In the genomic region with DNA sequence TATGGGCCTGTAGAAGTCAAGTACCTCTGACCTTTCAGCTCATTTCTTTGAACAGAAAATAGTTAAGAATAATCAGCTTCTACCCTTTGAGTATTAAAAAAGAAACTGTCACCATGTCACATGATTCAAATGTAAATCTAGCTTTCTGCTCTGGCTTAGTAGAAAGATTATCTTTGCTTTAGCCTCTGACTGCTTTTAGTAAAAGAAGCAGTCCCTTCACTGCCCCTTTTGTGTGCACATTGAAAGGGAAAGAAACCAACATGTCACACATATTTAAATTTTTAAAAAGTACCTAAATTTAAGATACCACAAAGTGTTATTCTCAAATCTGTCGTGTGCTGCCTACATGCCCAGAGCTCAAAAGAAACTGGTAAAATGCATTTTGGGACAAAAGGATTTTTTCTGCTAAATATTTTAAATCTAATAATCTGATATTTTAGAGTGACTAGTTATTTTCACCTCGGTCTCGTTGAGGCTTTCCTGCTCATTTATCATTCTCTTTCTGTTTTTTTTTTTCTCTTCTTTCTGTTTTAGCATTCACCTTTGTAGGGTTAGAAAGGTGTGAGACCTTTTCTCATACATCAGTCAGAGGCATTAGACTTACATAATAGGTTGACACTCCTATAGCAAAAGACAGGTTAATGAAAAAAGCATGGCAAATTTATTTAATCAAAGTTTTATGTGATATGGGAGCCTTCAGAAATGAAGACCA, we compare ENCODE assay signal across 13 cellular contexts. TPM values are rescaled to one million over a fixed set of nuclear protein-coding genes. Genes with fewer than 3 reads are reported as not detected.
DNase-seq lines count a peak whose midpoint lies in the region; ATAC-seq, FAIRE-seq and TF ChIP-seq lines count a peak whose summit lies in the region.
"Had no signal": no experiment of that assay in that cellular context is flagged by ENCODE, and none has a peak within 500 bp of the region (broad histone marks: within the 10 kb centered on the region; RNA-seq: fewer than 3 reads in every experiment).

No MANE protein-coding gene starts in this region.

- no peaks in the 10 kb centered on the region for H3K27me3 Mint-ChIP-seq in activated T-cell treated with anti-CD3 and anti-CD28 coated beads, Interleukin-2, amount 50 U/mL, for 72 hours (ENCODE audit: low read depth)
- no peaks in the 10 kb centered on the region for H3K27me3 Mint-ChIP-seq in type B pancreatic cell

- FAIRE-seq in frontal cortex (lab: Jason Lieb, UNC), result no peak
- FAIRE-seq: endometrium had no signal

- DNase-seq in activated T-cell treated with anti-CD3 and anti-CD28 coated beads, Interleukin-2, amount 50 U/mL, for 72 hours, result no peak
- no peak for DNase-seq in activated T-cell treated with anti-CD3 and anti-CD28 coated beads, Interleukin-2, amount 50 U/mL, for 1 hour
- no peak for DNase-seq in type B pancreatic cell (ENCODE audit: extremely low spot score, unreplicated experiment)
- no peak for DNase-seq in frontal cortex (ENCODE audit: low spot score in 2 of 2)
- DNase-seq in NCI-H2107 treated with DMSO at 0.1 percent for 48 hours (lab: John Stamatoyannopoulos, UW; ENCODE audit: unreplicated experiment), result no peak
- no peak for DNase-seq in NCI-H2081 treated with DMSO at 0.1 percent for 48 hours (lab: John Stamatoyannopoulos, UW)
- DNase-seq: KG1, NCI-H2171 had no signal

- peak; percentile 31 to 62 for ATAC-seq in activated T-cell treated with anti-CD3 and anti-CD28 coated beads, Interleukin-2, amount 50 U/mL, for 72 hours (replicated peaks in 1 of 2)
- ATAC-seq in GM21528 (IDR thresholded peaks at IDR 0.05; ENCODE audit: low FRiP score, unreplicated experiment) (peak; percentile 60), HG03439 (IDR thresholded peaks at IDR 0.05; ENCODE audit: unreplicated experiment) (peak; percentile 83)
- ATAC-seq: Panc1 had no signal

- no peak for TF ChIP-seq CTCF in type B pancreatic cell (conservative IDR thresholded peaks at IDR 0.05)

- no peaks in the 10 kb centered on the region for H3K9me3 Mint-ChIP-seq in activated T-cell treated with anti-CD3 and anti-CD28 coated beads, Interleukin-2, amount 50 U/mL, for 72 hours
- peaks cover 7% of the 10 kb centered on the region for H3K9me3 Mint-ChIP-seq in type B pancreatic cell
- H3K9me3 Mint-ChIP-seq: T-helper 2 cell treated with Interferon-gamma antibody and Interleukin-4, amounts not matched to agents 5 μg/mL and 100 μg/mL, for 36 hours had no signal

- peaks cover 43% of the 10 kb centered on the region for H3K4me1 Mint-ChIP-seq in activated T-cell treated with anti-CD3 and anti-CD28 coated beads, Interleukin-2, amount 50 U/mL, for 72 hours (ENCODE audit: low read depth)
- peaks cover 9% of the 10 kb centered on the region for H3K4me1 Mint-ChIP-seq in type B pancreatic cell (ENCODE audit: unreplicated experiment)

- H3K27ac Mint-ChIP-seq in activated T-cell treated with anti-CD3 and anti-CD28 coated beads, Interleukin-2, amount 50 U/mL, for 72 hours, result peak overlapping the region; percentile 80
- H3K27ac Mint-ChIP-seq in type B pancreatic cell, result peak overlapping the region; percentile 73
- H3K27ac Mint-ChIP-seq: T-helper 2 cell treated with Interferon-gamma antibody and Interleukin-4, amounts not matched to agents 5 μg/mL and 100 μg/mL, for 36 hours had no signal

- peaks cover 4 to 10% of the 10 kb centered on the region in 2 donors for H3K36me3 Mint-ChIP-seq in activated T-cell treated with anti-CD3 and anti-CD28 coated beads, Interleukin-2, amount 50 U/mL, for 72 hours (ENCODE audit: insufficient read depth in 2 of 2)
- peaks cover 5% of the 10 kb centered on the region for H3K36me3 Mint-ChIP-seq in type B pancreatic cell

- H3K4me3 Mint-ChIP-seq in activated T-cell treated with anti-CD3 and anti-CD28 coated beads, Interleukin-2, amount 50 U/mL, for 72 hours, result peak overlapping the region; percentile 37 to 71
- H3K4me3 Mint-ChIP-seq in type B pancreatic cell, result no peak overlapping the region
- H3K4me3 Mint-ChIP-seq: T-helper 2 cell treated with Interferon-gamma antibody and Interleukin-4, amounts not matched to agents 5 μg/mL and 100 μg/mL, for 36 hours had no signal

RNA-seq across cellular contexts. Expression of a gene that starts 41.3 kb away (rescaled TPM):
- 10 to 100 TPM; 38.8 to 40.2 TPM for total RNA-seq in activated T-cell treated with anti-CD3 and anti-CD28 coated beads, Interleukin-2, amount 50 U/mL, for 72 hours
- 11.5 and 12.9 TPM in 2 replicates for total RNA-seq in type B pancreatic cell (ENCODE audit: low replicate concordance)
- total RNA-seq in frontal cortex, result 26.1 TPM
